In the genomic region with DNA sequence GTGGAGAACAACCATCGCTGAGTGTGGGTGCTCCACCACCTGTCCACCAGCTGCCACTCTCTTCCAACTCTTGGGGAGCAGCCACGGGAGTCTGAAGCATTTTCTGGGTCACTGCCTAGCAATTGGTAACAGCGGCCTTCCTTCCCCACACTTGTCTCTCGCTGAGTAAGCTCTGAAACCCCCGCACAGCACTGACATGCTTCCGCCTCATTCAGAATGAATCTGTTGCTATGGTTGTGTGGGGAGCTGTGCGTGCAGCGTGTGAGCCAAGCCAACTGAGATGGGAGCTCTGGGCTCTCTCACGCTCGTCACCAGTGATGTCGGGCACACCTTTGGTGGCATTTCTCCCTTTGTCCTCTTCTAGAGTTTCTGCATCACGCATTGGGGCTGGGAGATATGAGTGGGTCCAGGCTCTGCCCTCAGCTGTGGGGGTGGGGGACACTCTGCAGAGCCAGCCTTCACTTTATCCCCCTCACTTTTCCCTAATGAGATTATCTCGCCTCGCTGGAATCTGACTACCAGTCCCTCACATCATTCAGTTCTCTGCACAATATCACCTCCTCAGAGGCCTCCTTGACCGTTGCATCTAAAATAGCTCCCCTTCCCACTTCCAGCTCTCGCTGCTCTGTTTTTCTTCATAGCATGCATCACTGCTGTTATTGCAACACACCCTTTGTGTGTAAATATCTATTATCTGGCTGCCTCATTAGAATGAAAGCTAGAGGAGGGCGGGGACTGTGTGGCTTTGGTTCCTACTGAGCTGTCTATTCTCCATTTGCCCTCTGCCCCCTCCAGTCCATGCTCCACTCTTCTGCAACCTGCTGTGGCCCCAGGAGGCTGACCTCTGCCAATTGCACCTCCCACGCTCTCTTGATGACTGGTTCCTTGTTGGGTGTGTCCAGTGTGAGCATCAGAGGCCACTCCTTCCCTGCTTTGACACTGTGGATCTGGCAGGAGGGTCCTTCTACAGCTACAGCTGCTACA, we compare ENCODE assay signal across 7 cellular contexts.
DNase-seq lines count a peak whose midpoint lies in the region; ATAC-seq, FAIRE-seq and TF ChIP-seq lines count a peak whose summit lies in the region.

No MANE protein-coding gene starts in this region.

- H3K9me3 ChIP-seq in HepG2 (ENCODE audit: low read length) (no peaks in the 10 kb centered on the region), esophagus squamous epithelium (no peaks in the 10 kb centered on the region), mammary epithelial cell (replicated peaks; ENCODE audit: insufficient read depth, low read length) (no peaks in the 10 kb centered on the region)

- FAIRE-seq in HepG2 (lab: Jason Lieb, UNC), result no peak

- H3K4me1 ChIP-seq in HepG2 (ENCODE audit: insufficient read depth, low read length) (no peaks in the 10 kb centered on the region), esophagus squamous epithelium (no peaks in the 10 kb centered on the region), mammary epithelial cell (ENCODE audit: insufficient read depth, low read length) (peaks cover 9% of the 10 kb centered on the region)

- ATAC-seq in GM19025 (IDR thresholded peaks at IDR 0.05; ENCODE audit: low read depth, unreplicated experiment) (peak; percentile 89), HG03045 (IDR thresholded peaks at IDR 0.05; ENCODE audit: unreplicated experiment) (peak; percentile 84), HepG2 (no peak; the same call in 2 of the 3 replicates)

- DNase-seq in NOMO-1 treated with DMSO at 0.1 percent for 48 hours (lab: John Stamatoyannopoulos, UW; ENCODE audit: unreplicated experiment), result peak; percentile 82
- DNase-seq in HepG2 (ENCODE audit: low spot score), result no peak
- DNase-seq in NCI-H226, result no peak
- no peak for DNase-seq in esophagus squamous epithelium (lab: John Stamatoyannopoulos, UW)
- DNase-seq in mammary epithelial cell, result no peak

- no peaks in the 10 kb centered on the region for H3K79me2 ChIP-seq in HepG2 (ENCODE audit: insufficient read depth, low read length)
- no peaks in the 10 kb centered on the region for H3K79me2 ChIP-seq in mammary epithelial cell (ENCODE audit: insufficient read depth, low read length)

- no peak for TF ChIP-seq RAD21 in HepG2 (CRISPR knock-in tag; IDR thresholded peaks at IDR 0.05)

- H2AFZ ChIP-seq in HepG2 (ENCODE audit: low read length) (no peak overlapping the region), mammary epithelial cell (ENCODE audit: low read depth, low read length) (no peak overlapping the region)

- dilution Hi-C loops in mammary epithelial cell (cut with HindIII; ENCODE audit: low sequenced_read_pairs), result no loop called here

- in situ Hi-C loops in HepG2 (cut with HindIII; ENCODE audit: extremely low pct_ligation_motif_present, low pct_unique_long_range_greater_than_20kb) (no loop called here), mammary epithelial cell (cut with MboI; ENCODE audit: low sequenced_read_pairs in 2 of 2) (no loop called here)

- H4K20me1 ChIP-seq in HepG2 (ENCODE audit: insufficient read depth, low read length) (no peaks in the 10 kb centered on the region), mammary epithelial cell (ENCODE audit: insufficient read depth, low read length) (no peaks in the 10 kb centered on the region)

- H3K27me3 ChIP-seq in HepG2 (ENCODE audit: control insufficient read depth in 1 of 2, insufficient read depth in 2 of 2, low read length in 2 of 2), result peaks cover 10 to 38% of the 10 kb centered on the region in 2 experiments; a peak in 4 of 5 replicates
- peaks cover 0 to 17% (median 0%) of the 10 kb centered on the region in 4 donors for H3K27me3 ChIP-seq in esophagus squamous epithelium
- H3K27me3 ChIP-seq in mammary epithelial cell (ENCODE audit: insufficient read depth, low read length), result no peaks in the 10 kb centered on the region

- H3K4me2 ChIP-seq in HepG2 (ENCODE audit: low read depth, low read length) (no peak overlapping the region), mammary epithelial cell (ENCODE audit: insufficient read depth, low read depth, low read length) (no peak overlapping the region)

- CTCF ChIA-PET in HepG2 (lab: Yijun Ruan, JAX; ENCODE audit: low intra/inter-chr PET ratio, low total read pairs), result no interaction called here
- CTCF ChIA-PET in mammary epithelial cell (lab: Charles Lee; ENCODE audit: low non-redundant PET), result no interaction called here

- TF ChIP-seq CTCF in HepG2 (CRISPR knock-in tag; IDR thresholded peaks at IDR 0.05), result no peak
- TF ChIP-seq CTCF in esophagus squamous epithelium (IDR thresholded peaks at IDR 0.05), result no peak
- TF ChIP-seq CTCF in mammary epithelial cell (conservative IDR thresholded peaks at IDR 0.05 in 1 of 2, IDR thresholded peaks at IDR 0.05 in 1 of 2; ENCODE audit: extremely low read depth in 1 of 2, insufficient read depth in 1 of 2, low read depth in 1 of 2, low read length in 2 of 2), result no peak

- H3K36me3 ChIP-seq in HepG2 (replicated peaks in 1 of 2; ENCODE audit: control insufficient read depth in 1 of 2, insufficient read depth in 2 of 2, low read length in 2 of 2) (no peaks in the 10 kb centered on the region), esophagus squamous epithelium (no peaks in the 10 kb centered on the region), mammary epithelial cell (ENCODE audit: insufficient read depth, low read length) (no peaks in the 10 kb centered on the region)

- POLR2A ChIA-PET in HepG2 (lab: Yijun Ruan, JAX), result no interaction called here

- H3K4me3 ChIP-seq in HepG2 (replicated peaks in 1 of 3; ENCODE audit: insufficient read depth in 1 of 3, low read depth in 2 of 3, low read length in 3 of 3), result no peak overlapping the region
- H3K4me3 ChIP-seq in esophagus squamous epithelium, result no peak overlapping the region
- H3K4me3 ChIP-seq in mammary epithelial cell (replicated peaks in 1 of 3; ENCODE audit: insufficient read depth in 1 of 3, low read depth in 2 of 3, low read length in 3 of 3), result no peak overlapping the region

- TF ChIP-seq EP300 in HepG2 (IDR thresholded peaks at IDR 0.05; ENCODE audit: low read depth in 2 of 2, low read length in 2 of 2) (no peak), HepG2 (CRISPR knock-in tag; IDR thresholded peaks at IDR 0.05; ENCODE audit: borderline replicate concordance) (no peak)

- BruUV-seq in HepG2 (replicated peaks; lab: Mats Ljungman, UMichigan) (no TSS peak), mammary epithelial cell (replicated peaks; lab: Mats Ljungman, UMichigan) (no TSS peak)

- TF ChIP-seq POLR2A in HepG2 (IDR thresholded peaks at IDR 0.05; ENCODE audit: insufficient read depth in 1 of 2, low read depth in 2 of 2, low read length in 2 of 2), result no peak
- TF ChIP-seq POLR2A in esophagus squamous epithelium (IDR thresholded peaks at IDR 0.05), result no peak

- H3K27ac ChIP-seq in HepG2 (ENCODE audit: extremely low read length, insufficient read depth, low read length) (no peak overlapping the region), esophagus squamous epithelium (no peak overlapping the region), mammary epithelial cell (ENCODE audit: insufficient read depth, low read depth, low read length) (no peak overlapping the region)

- H3K9ac ChIP-seq in HepG2 (ENCODE audit: insufficient read depth, low read depth, low read length) (no peak overlapping the region), mammary epithelial cell (ENCODE audit: insufficient read depth, low read length) (no peak overlapping the region)

- 22% methylated on average over 17 of the region's 18 CpGs for WGBS in HepG2 (ENCODE audit: low lambda C conversion rate)
- 55 to 68% methylated on average over 11 to 17 of the region's 18 CpGs for WGBS in esophagus squamous epithelium, 2 donors
- WGBS in mammary epithelial cell (ENCODE audit: low coverage, missing lambda C conversion rate), result 71% methylated on average over 14 of the region's 18 CpGs

- intact Hi-C loops in HepG2 (cut with micrococcal nuclease; ENCODE audit: unreplicated experiment) (no loop called here), esophagus squamous epithelium (cut with DNase I) (no loop called here), mammary epithelial cell (cut with micrococcal nuclease) (no loop called here)

TF ChIP-seq in HepG2, 621 proteins besides CTCF, POLR2A, EP300 and RAD21:
- TF ChIP-seq ZFP82 (CRISPR knock-in tag; IDR thresholded peaks at IDR 0.05; ENCODE audit: borderline replicate concordance) (no peak), CEBPB (IDR thresholded peaks at IDR 0.05; ENCODE audit: borderline replicate concordance, low read depth, low read length) (peak; percentile 73; the same call in 1 of the 2 replicates), TCF7L2 (IDR thresholded peaks at IDR 0.05; ENCODE audit: low read depth, low read length) (no peak)
